ENCODE assay signal across 21 cellular contexts in the genomic region with DNA sequence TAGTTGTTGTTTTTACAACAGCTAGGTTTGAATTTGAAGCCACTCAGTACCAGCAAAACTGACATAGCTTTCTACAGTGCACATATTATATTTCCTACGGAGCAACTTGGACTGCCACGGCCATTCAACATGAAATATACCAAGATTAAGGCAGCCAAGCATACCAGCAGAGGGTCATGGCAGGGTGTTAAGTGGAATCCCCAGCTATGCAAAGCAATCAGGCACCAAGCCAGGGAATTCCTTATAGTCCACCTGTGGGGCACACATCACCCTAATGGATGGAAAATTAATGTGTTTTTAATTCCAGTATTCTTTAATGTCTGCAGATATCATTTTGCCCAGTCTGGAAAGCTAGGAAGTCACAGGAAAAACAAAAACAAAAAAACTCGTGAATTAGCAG.
"Had no signal": no experiment of that assay in that cellular context is flagged by ENCODE, and none has a peak within 500 bp of the region (broad histone marks: within the 10 kb centered on the region; RNA-seq: fewer than 3 reads in every experiment).

No MANE protein-coding gene starts in this region.

- H3K9me3 ChIP-seq: adrenal gland had no signal

- DNase-seq: activated CD4-positive, alpha-beta T cell treated with anti-CD3 and anti-CD28 coated beads, Interleukin-2, amount 10 ng/mL, durations not matched to agents 7 days and 5 days; activated CD4-positive, CD25-positive, alpha-beta regulatory T cell; activated CD8-positive, alpha-beta memory T cell treated with anti-CD3 and anti-CD28 coated beads, Interleukin-2, amount 50 U/mL, for 48 hours; activated CD8-positive, alpha-beta T cell treated with anti-CD3 and anti-CD28 coated beads, Interleukin-2, amount 10 ng/mL, durations not matched to agents 7 days and 5 days; activated naive CD4-positive, alpha-beta T cell treated with anti-CD3 and anti-CD28 coated beads, Interleukin-2, amount 50 U/mL, for 16 hours; activated naive CD8-positive, alpha-beta T cell treated with anti-CD3 and anti-CD28 coated beads, Interleukin-2, amount 10 ng/mL, durations not matched to agents 7 days and 5 days; activated T-cell treated with anti-CD3 and anti-CD28 coated beads, Interleukin-2, amount 50 U/mL, for 1 hour; adrenal gland; anterior cingulate cortex; KG1; NCI-H1092; NCI-H1417; NCI-H1930; NCI-H2107; NCI-H446; NCI-H524; SIG-M5; T-cell; T-helper 2 cell; T1000 had no signal

- H3K4me3 ChIP-seq: adrenal gland, SK-N-MC had no signal

- H3K27me3 ChIP-seq: adrenal gland had no signal

- H3K36me3 ChIP-seq: adrenal gland had no signal

- H3K27ac ChIP-seq: adrenal gland, SK-N-MC had no signal

- ATAC-seq: activated CD8-positive, alpha-beta T cell treated with anti-CD3 and anti-CD28 coated beads, Interleukin-2, amount 10 ng/mL, durations not matched to agents 7 days and 5 days; T-cell had no signal

- H3K4me1 ChIP-seq: adrenal gland had no signal
